Comparison of ENCODE assay signal across 1 cellular context in the genomic region with DNA sequence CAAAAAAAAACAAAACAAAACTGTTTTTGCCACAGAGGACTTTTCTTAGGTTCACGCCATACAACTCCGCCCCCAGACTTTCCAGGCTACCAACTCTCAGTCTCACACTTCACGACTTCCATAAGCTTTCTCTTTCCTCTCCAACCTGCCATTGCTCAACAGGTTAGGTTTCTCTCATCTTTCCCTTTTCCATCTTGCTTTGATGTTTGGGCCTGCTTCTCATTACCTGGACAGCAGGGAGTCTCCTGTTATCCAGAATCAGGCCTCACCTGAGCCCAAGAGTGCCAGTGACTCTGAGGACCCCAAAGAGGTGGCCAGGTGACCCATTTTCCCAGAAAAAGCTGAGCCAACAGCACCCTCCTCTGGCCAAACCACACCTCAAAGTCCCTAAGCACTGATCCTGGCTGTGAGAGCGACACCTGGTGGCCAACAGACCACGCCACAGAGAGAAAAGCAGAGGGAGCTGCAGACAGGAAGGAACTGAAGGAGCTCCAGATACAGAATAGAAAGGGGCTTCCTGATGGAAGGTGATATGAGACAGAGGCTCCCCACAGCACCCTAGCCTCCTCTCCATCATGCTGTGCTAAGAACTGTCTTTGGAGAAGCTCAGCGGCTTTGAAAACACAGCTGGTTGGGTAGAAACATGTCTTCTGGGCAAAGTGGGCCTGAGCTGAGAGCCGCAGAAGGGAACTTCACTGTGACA.
TF ChIP-seq lines count a peak whose summit lies in the region.

No MANE protein-coding gene starts in this region.

TF ChIP-seq in K562, 482 proteins besides CTCF, POLR2A, EP300 and RAD21 (continued from another document and continues in another):
- TF ChIP-seq HDAC8 (tag; IDR thresholded peaks at IDR 0.05) (no peak), RBM34 (IDR thresholded peaks at IDR 0.05; ENCODE audit: borderline replicate concordance, insufficient read depth, low read length) (no peak), SMC3 (conservative IDR thresholded peaks at IDR 0.05; ENCODE audit: insufficient read depth, low read depth, low read length) (peak; percentile 98), NR2F6 (CRISPR knock-in tag; IDR thresholded peaks at IDR 0.05) (no peak), TEAD2 (tag; IDR thresholded peaks at IDR 0.05) (no peak), PTBP1 (IDR thresholded peaks at IDR 0.05; ENCODE audit: low read depth, low read length) (no peak), BRD4 (IDR thresholded peaks at IDR 0.05) (no peak), TRIM24 (IDR thresholded peaks at IDR 0.05) (no peak), MAFF (IDR thresholded peaks at IDR 0.05; ENCODE audit: low read length) (no peak), MCM5 (IDR thresholded peaks at IDR 0.05; ENCODE audit: low read depth) (no peak), YBX1 (IDR thresholded peaks at IDR 0.05) (no peak), MECOM (CRISPR knock-in tag; IDR thresholded peaks at IDR 0.05) (no peak), PTRF (tag; IDR thresholded peaks at IDR 0.05) (no peak), HNRNPUL1 (IDR thresholded peaks at IDR 0.05; ENCODE audit: low read length) (no peak), ZNF146 (CRISPR knock-in tag; IDR thresholded peaks at IDR 0.05; ENCODE audit: unreplicated experiment) (no peak), ZNF431 (CRISPR knock-in tag; IDR thresholded peaks at IDR 0.05) (no peak), SOX6 (IDR thresholded peaks at IDR 0.05) (no peak), IFI16 (CRISPR knock-in tag; IDR thresholded peaks at IDR 0.05) (no peak), ELF1 (tag; IDR thresholded peaks at IDR 0.05) (no peak), NEUROD1 (IDR thresholded peaks at IDR 0.05; ENCODE audit: borderline replicate concordance, low read depth, low read length, partially characterized antibody) (peak; percentile 32), POLR2B (IDR thresholded peaks at IDR 0.05; ENCODE audit: low read depth, partially characterized antibody) (no peak), ZNF41 (CRISPR knock-in tag; conservative IDR thresholded peaks at IDR 0.05) (no peak), ZEB2 (IDR thresholded peaks at IDR 0.05) (0 out of 2 replicates have a peak, but pooled peaks have one; percentile 16), NFXL1 (CRISPR knock-in tag; IDR thresholded peaks at IDR 0.05) (no peak), ZFX (CRISPR knock-in tag; IDR thresholded peaks at IDR 0.05) (no peak), POLR2AphosphoS2 (IDR thresholded peaks at IDR 0.05; ENCODE audit: low read length) (no peak), ZNF668 (CRISPR knock-in tag; IDR thresholded peaks at IDR 0.05) (no peak), KLF6 (CRISPR knock-in tag; IDR thresholded peaks at IDR 0.05; ENCODE audit: borderline replicate concordance) (no peak), SREBF2 (CRISPR knock-in tag; IDR thresholded peaks at IDR 0.05) (no peak), SREBF1 (IDR thresholded peaks at IDR 0.05; ENCODE audit: borderline replicate concordance, low read depth, low read length) (no peak), HDAC2 (IDR thresholded peaks at IDR 0.05) (no peak), SPI1 (IDR thresholded peaks at IDR 0.05; ENCODE audit: borderline replicate concordance, low read depth, low read length) (peak; percentile 44; the same call in 1 of the 2 replicates), MIER1 (IDR thresholded peaks at IDR 0.05; ENCODE audit: low read depth) (no peak), ZNF347 (CRISPR knock-in tag; IDR thresholded peaks at IDR 0.05; ENCODE audit: low read depth) (no peak), ZNF121 (CRISPR knock-in tag; conservative IDR thresholded peaks at IDR 0.05) (no peak), IRF2 (CRISPR knock-in tag; IDR thresholded peaks at IDR 0.05) (no peak), MEIS2 (IDR thresholded peaks at IDR 0.05; ENCODE audit: partially characterized antibody) (no peak), MXI1 (IDR thresholded peaks at IDR 0.05; ENCODE audit: low read depth, low read length) (no peak), SMARCA4 (IDR thresholded peaks at IDR 0.05) (no peak), ZNF354B (CRISPR knock-in tag; IDR thresholded peaks at IDR 0.05) (no peak), RBM17 (IDR thresholded peaks at IDR 0.05; ENCODE audit: borderline replicate concordance, low read depth, low read length) (no peak), ETV5 (CRISPR knock-in tag; IDR thresholded peaks at IDR 0.05; ENCODE audit: low read depth) (no peak), SETDB1 (IDR thresholded peaks at IDR 0.05; ENCODE audit: low read length) (no peak), ZNF707 (CRISPR knock-in tag; conservative IDR thresholded peaks at IDR 0.05) (no peak), SAFB2 (IDR thresholded peaks at IDR 0.05; ENCODE audit: borderline replicate concordance, low read depth, low read length, severe bottlenecking) (no peak), ZNF589 (CRISPR knock-in tag; IDR thresholded peaks at IDR 0.05; ENCODE audit: low read depth) (no peak), HDAC1 (IDR thresholded peaks at IDR 0.05) (no peak), BRCA1 (IDR thresholded peaks at IDR 0.05) (no peak), BRCA1 (CRISPR knock-in tag; IDR thresholded peaks at IDR 0.05) (no peak), BCL6 (CRISPR knock-in tag; IDR thresholded peaks at IDR 0.05) (no peak), LCOR (CRISPR knock-in tag; IDR thresholded peaks at IDR 0.05) (no peak), HCFC1 (IDR thresholded peaks at IDR 0.05; ENCODE audit: low read depth, low read length) (no peak), EP400 (IDR thresholded peaks at IDR 0.05) (no peak), SUPT5H (IDR thresholded peaks at IDR 0.05) (no peak), ZNF217 (CRISPR knock-in tag; IDR thresholded peaks at IDR 0.05) (no peak), SRF (CRISPR knock-in tag; IDR thresholded peaks at IDR 0.05) (no peak)
- TF ChIP-seq, protein P1, sequence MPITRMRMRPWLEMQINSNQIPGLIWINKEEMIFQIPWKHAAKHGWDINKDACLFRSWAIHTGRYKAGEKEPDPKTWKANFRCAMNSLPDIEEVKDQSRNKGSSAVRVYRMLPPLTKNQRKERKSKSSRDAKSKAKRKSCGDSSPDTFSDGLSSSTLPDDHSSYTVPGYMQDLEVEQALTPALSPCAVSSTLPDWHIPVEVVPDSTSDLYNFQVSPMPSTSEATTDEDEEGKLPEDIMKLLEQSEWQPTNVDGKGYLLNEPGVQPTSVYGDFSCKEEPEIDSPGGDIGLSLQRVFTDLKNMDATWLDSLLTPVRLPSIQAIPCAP (CRISPR knock-in tag; IDR thresholded peaks at IDR 0.05; ENCODE audit: borderline replicate concordance) = no peak
- TF ChIP-seq, protein P2, sequence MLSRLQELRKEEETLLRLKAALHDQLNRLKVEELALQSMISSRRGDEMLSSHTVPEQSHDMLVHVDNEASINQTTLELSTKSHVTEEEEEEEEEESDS (CRISPR knock-in tag; IDR thresholded peaks at IDR 0.05) = no peak
- TF ChIP-seq, protein P3, sequence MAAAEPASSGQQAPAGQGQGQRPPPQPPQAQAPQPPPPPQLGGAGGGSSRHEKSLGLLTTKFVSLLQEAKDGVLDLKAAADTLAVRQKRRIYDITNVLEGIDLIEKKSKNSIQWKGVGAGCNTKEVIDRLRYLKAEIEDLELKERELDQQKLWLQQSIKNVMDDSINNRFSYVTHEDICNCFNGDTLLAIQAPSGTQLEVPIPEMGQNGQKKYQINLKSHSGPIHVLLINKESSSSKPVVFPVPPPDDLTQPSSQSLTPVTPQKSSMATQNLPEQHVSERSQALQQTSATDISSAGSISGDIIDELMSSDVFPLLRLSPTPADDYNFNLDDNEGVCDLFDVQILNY (CRISPR knock-in tag; IDR thresholded peaks at IDR 0.05) = no peak
- TF ChIP-seq, protein P4, sequence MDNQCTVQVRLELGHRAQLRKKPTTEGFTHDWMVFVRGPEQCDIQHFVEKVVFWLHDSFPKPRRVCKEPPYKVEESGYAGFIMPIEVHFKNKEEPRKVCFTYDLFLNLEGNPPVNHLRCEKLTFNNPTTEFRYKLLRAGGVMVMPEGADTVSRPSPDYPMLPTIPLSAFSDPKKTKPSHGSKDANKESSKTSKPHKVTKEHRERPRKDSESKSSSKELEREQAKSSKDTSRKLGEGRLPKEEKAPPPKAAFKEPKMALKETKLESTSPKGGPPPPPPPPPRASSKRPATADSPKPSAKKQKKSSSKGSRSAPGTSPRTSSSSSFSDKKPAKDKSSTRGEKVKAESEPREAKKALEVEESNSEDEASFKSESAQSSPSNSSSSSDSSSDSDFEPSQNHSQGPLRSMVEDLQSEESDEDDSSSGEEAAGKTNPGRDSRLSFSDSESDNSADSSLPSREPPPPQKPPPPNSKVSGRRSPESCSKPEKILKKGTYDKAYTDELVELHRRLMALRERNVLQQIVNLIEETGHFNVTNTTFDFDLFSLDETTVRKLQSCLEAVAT (IDR thresholded peaks at IDR 0.05) = peak in 1 of 2 experiments; percentile 64; a peak in 1 of 4 replicates
- TF ChIP-seq, protein P5, sequence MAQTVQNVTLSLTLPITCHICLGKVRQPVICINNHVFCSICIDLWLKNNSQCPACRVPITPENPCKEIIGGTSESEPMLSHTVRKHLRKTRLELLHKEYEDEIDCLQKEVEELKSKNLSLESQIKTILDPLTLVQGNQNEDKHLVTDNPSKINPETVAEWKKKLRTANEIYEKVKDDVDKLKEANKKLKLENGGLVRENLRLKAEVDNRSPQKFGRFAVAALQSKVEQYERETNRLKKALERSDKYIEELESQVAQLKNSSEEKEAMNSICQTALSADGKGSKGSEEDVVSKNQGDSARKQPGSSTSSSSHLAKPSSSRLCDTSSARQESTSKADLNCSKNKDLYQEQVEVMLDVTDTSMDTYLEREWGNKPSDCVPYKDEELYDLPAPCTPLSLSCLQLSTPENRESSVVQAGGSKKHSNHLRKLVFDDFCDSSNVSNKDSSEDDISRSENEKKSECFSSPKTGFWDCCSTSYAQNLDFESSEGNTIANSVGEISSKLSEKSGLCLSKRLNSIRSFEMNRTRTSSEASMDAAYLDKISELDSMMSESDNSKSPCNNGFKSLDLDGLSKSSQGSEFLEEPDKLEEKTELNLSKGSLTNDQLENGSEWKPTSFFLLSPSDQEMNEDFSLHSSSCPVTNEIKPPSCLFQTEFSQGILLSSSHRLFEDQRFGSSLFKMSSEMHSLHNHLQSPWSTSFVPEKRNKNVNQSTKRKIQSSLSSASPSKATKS (CRISPR knock-in tag; IDR thresholded peaks at IDR 0.05) = no peak
- TF ChIP-seq, protein P6, sequence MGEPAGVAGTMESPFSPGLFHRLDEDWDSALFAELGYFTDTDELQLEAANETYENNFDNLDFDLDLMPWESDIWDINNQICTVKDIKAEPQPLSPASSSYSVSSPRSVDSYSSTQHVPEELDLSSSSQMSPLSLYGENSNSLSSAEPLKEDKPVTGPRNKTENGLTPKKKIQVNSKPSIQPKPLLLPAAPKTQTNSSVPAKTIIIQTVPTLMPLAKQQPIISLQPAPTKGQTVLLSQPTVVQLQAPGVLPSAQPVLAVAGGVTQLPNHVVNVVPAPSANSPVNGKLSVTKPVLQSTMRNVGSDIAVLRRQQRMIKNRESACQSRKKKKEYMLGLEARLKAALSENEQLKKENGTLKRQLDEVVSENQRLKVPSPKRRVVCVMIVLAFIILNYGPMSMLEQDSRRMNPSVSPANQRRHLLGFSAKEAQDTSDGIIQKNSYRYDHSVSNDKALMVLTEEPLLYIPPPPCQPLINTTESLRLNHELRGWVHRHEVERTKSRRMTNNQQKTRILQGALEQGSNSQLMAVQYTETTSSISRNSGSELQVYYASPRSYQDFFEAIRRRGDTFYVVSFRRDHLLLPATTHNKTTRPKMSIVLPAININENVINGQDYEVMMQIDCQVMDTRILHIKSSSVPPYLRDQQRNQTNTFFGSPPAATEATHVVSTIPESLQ (CRISPR knock-in tag; IDR thresholded peaks at IDR 0.05) = no peak
- TF ChIP-seq, protein P7, sequence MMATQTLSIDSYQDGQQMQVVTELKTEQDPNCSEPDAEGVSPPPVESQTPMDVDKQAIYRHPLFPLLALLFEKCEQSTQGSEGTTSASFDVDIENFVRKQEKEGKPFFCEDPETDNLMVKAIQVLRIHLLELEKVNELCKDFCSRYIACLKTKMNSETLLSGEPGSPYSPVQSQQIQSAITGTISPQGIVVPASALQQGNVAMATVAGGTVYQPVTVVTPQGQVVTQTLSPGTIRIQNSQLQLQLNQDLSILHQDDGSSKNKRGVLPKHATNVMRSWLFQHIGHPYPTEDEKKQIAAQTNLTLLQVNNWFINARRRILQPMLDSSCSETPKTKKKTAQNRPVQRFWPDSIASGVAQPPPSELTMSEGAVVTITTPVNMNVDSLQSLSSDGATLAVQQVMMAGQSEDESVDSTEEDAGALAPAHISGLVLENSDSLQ (IDR thresholded peaks at IDR 0.05) = no peak
- TF ChIP-seq, protein P8, sequence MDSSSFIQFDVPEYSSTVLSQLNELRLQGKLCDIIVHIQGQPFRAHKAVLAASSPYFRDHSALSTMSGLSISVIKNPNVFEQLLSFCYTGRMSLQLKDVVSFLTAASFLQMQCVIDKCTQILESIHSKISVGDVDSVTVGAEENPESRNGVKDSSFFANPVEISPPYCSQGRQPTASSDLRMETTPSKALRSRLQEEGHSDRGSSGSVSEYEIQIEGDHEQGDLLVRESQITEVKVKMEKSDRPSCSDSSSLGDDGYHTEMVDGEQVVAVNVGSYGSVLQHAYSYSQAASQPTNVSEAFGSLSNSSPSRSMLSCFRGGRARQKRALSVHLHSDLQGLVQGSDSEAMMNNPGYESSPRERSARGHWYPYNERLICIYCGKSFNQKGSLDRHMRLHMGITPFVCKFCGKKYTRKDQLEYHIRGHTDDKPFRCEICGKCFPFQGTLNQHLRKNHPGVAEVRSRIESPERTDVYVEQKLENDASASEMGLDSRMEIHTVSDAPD (CRISPR knock-in tag; IDR thresholded peaks at IDR 0.05) = no peak
- TF ChIP-seq, protein P9, sequence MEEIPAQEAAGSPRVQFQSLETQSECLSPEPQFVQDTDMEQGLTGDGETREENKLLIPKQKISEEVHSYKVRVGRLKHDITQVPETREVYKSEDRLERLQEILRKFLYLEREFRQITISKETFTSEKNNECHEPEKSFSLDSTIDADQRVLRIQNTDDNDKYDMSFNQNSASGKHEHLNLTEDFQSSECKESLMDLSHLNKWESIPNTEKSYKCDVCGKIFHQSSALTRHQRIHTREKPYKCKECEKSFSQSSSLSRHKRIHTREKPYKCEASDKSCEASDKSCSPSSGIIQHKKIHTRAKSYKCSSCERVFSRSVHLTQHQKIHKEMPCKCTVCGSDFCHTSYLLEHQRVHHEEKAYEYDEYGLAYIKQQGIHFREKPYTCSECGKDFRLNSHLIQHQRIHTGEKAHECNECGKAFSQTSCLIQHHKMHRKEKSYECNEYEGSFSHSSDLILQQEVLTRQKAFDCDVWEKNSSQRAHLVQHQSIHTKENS (CRISPR knock-in tag; IDR thresholded peaks at IDR 0.05) = no peak
- TF ChIP-seq, protein P10, sequence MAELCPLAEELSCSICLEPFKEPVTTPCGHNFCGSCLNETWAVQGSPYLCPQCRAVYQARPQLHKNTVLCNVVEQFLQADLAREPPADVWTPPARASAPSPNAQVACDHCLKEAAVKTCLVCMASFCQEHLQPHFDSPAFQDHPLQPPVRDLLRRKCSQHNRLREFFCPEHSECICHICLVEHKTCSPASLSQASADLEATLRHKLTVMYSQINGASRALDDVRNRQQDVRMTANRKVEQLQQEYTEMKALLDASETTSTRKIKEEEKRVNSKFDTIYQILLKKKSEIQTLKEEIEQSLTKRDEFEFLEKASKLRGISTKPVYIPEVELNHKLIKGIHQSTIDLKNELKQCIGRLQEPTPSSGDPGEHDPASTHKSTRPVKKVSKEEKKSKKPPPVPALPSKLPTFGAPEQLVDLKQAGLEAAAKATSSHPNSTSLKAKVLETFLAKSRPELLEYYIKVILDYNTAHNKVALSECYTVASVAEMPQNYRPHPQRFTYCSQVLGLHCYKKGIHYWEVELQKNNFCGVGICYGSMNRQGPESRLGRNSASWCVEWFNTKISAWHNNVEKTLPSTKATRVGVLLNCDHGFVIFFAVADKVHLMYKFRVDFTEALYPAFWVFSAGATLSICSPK (IDR thresholded peaks at IDR 0.05; ENCODE audit: borderline replicate concordance) = no peak
